ENCODE assay signal across 17 cellular contexts in genomic region chr6:119345114-119345513, GRCh38. TPM values are rescaled to one million over a fixed set of nuclear protein-coding genes. Genes with fewer than 3 reads are reported as not detected.
DNase-seq lines count a peak whose midpoint lies in the region; ATAC-seq lines count a peak whose summit lies in the region.
"Had no signal": no experiment of that assay in that cellular context is flagged by ENCODE, and none has a peak within 500 bp of the region (broad histone marks: within the 10 kb centered on the region; RNA-seq: fewer than 3 reads in every experiment).

No MANE protein-coding gene starts in this region.

- no peaks in the 10 kb centered on the region for H3K9me3 Mint-ChIP-seq in activated T-cell treated with anti-CD3 and anti-CD28 coated beads, Interleukin-2, amount 50 U/mL, for 24 hours
- no peaks in the 10 kb centered on the region for H3K9me3 Mint-ChIP-seq in activated T-helper 17 cell treated with anti-CD3 and anti-CD28 coated beads, Interleukin-2, amount 50 U/mL, for 72 hours
- H3K9me3 Mint-ChIP-seq in immature natural killer cell = peaks cover 0 to 3% (median 0%) of the 10 kb centered on the region in 6 donors
- H3K9me3 Mint-ChIP-seq in stimulated activated naive CD8-positive, alpha-beta T cell treated with anti-CD3 and anti-CD28 coated beads, Interleukin-15, amount 100 ng/mL, for 72 hours = no peaks in the 10 kb centered on the region

- no peak overlapping the region for H2AFZ ChIP-seq in Karpas-422 (ENCODE audit: low read length)

- no peak overlapping the region for H3K27ac Mint-ChIP-seq in activated T-cell treated with anti-CD3 and anti-CD28 coated beads, Interleukin-2, amount 50 U/mL, for 24 hours
- H3K27ac Mint-ChIP-seq in activated T-helper 17 cell treated with anti-CD3 and anti-CD28 coated beads, Interleukin-2, amount 50 U/mL, for 72 hours = peak overlapping the region; percentile 9
- peak overlapping the region; percentile 5 to 95 (median 80) for H3K27ac Mint-ChIP-seq in immature natural killer cell
- no peak overlapping the region for H3K27ac Mint-ChIP-seq in stimulated activated naive CD8-positive, alpha-beta T cell treated with anti-CD3 and anti-CD28 coated beads, Interleukin-15, amount 100 ng/mL, for 72 hours

- peaks cover 74% of the 10 kb centered on the region for H3K36me3 Mint-ChIP-seq in activated T-cell treated with anti-CD3 and anti-CD28 coated beads, Interleukin-2, amount 50 U/mL, for 24 hours (ENCODE audit: low read depth)
- H3K36me3 Mint-ChIP-seq in activated T-helper 17 cell treated with anti-CD3 and anti-CD28 coated beads, Interleukin-2, amount 50 U/mL, for 72 hours (ENCODE audit: low read depth) = peaks cover 68% of the 10 kb centered on the region
- H3K36me3 Mint-ChIP-seq in immature natural killer cell = peaks cover 0 to 4% (median 0%) of the 10 kb centered on the region in 3 donors

- peak overlapping the region; percentile 90 for H3K4me3 Mint-ChIP-seq in activated T-cell treated with anti-CD3 and anti-CD28 coated beads, Interleukin-2, amount 50 U/mL, for 24 hours
- H3K4me3 Mint-ChIP-seq in activated T-helper 17 cell treated with anti-CD3 and anti-CD28 coated beads, Interleukin-2, amount 50 U/mL, for 72 hours = peak overlapping the region; percentile 89
- H3K4me3 Mint-ChIP-seq in immature natural killer cell = peak overlapping the region; percentile 95 to 99 (median 98)
- peak overlapping the region; percentile 2 to 57 for H3K4me3 Mint-ChIP-seq in stimulated activated naive CD8-positive, alpha-beta T cell treated with anti-CD3 and anti-CD28 coated beads, Interleukin-15, amount 100 ng/mL, for 72 hours

- H3K27me3 Mint-ChIP-seq in activated T-cell treated with anti-CD3 and anti-CD28 coated beads, Interleukin-2, amount 50 U/mL, for 24 hours = no peaks in the 10 kb centered on the region
- no peaks in the 10 kb centered on the region for H3K27me3 Mint-ChIP-seq in activated T-helper 17 cell treated with anti-CD3 and anti-CD28 coated beads, Interleukin-2, amount 50 U/mL, for 72 hours
- peaks cover 2 to 13% (median 5%) of the 10 kb centered on the region in 3 donors for H3K27me3 Mint-ChIP-seq in immature natural killer cell (ENCODE audit: low read depth in 3 of 3)
- H3K27me3 Mint-ChIP-seq in stimulated activated naive CD8-positive, alpha-beta T cell treated with anti-CD3 and anti-CD28 coated beads, Interleukin-15, amount 100 ng/mL, for 72 hours = no peaks in the 10 kb centered on the region

- peaks cover 25% of the 10 kb centered on the region for H3K4me1 ChIP-seq in Karpas-422 (ENCODE audit: low read length)

- no peak for ATAC-seq in activated T-helper 17 cell treated with anti-CD3 and anti-CD28 coated beads, Interleukin-2, amount 50 U/mL, for 72 hours (replicated peaks)
- ATAC-seq in stimulated activated naive CD8-positive, alpha-beta T cell treated with anti-CD3 and anti-CD28 coated beads, Interleukin-15, amount 100 ng/mL, for 72 hours = no peak
- no peak for ATAC-seq in HG02763 (IDR thresholded peaks at IDR 0.05; ENCODE audit: unreplicated experiment)
- ATAC-seq: left ventricle myocardium superior had no signal

- H3K79me2 ChIP-seq in Karpas-422 (ENCODE audit: low read length) = no peaks in the 10 kb centered on the region

- no peak overlapping the region for H3K4me2 ChIP-seq in Karpas-422 (ENCODE audit: low read depth, low read length, poor library complexity, severe bottlenecking)

- H3K9me3 ChIP-seq in Karpas-422 (ENCODE audit: low read length) = no peaks in the 10 kb centered on the region
- H3K9me3 ChIP-seq: sigmoid colon had no signal

- H3K4me1 Mint-ChIP-seq in activated T-cell treated with anti-CD3 and anti-CD28 coated beads, Interleukin-2, amount 50 U/mL, for 24 hours (ENCODE audit: low read depth) = peaks cover 70% of the 10 kb centered on the region
- peaks cover 49% of the 10 kb centered on the region for H3K4me1 Mint-ChIP-seq in activated T-helper 17 cell treated with anti-CD3 and anti-CD28 coated beads, Interleukin-2, amount 50 U/mL, for 72 hours
- peaks cover 77 to 83% of the 10 kb centered on the region in 2 donors for H3K4me1 Mint-ChIP-seq in immature natural killer cell
- peaks cover 58% of the 10 kb centered on the region for H3K4me1 Mint-ChIP-seq in stimulated activated naive CD8-positive, alpha-beta T cell treated with anti-CD3 and anti-CD28 coated beads, Interleukin-15, amount 100 ng/mL, for 72 hours

- no peaks in the 10 kb centered on the region for H3K27me3 ChIP-seq in Karpas-422 (ENCODE audit: low read length)
- H3K27me3 ChIP-seq: sigmoid colon had no signal

- H3K36me3 ChIP-seq in Karpas-422 (ENCODE audit: insufficient read depth, low read length) = no peaks in the 10 kb centered on the region
- H3K36me3 ChIP-seq: sigmoid colon, WERI-Rb-1 had no signal

- DNase-seq in activated T-cell treated with anti-CD3 and anti-CD28 coated beads, Interleukin-2, amount 50 U/mL, for 24 hours = no peak
- no peak for DNase-seq in activated T-cell treated with anti-CD3 and anti-CD28 coated beads, Interleukin-2, amount 50 U/mL, for 48 hours
- DNase-seq in immature natural killer cell = no peak
- DNase-seq in stimulated activated naive CD8-positive, alpha-beta T cell treated with anti-CD3 and anti-CD28 coated beads, Interleukin-15, amount 100 ng/mL, for 72 hours = no peak
- no peak for DNase-seq in Karpas-422
- no peak for DNase-seq in NCI-H226
- DNase-seq: activated CD8-positive, alpha-beta memory T cell treated with anti-CD3 and anti-CD28 coated beads, Interleukin-2, amount 50 U/mL, for 48 hours; dermis blood vessel endothelial cell; DMS 273 treated with DMSO at 0.1 percent for 48 hours; left ventricle myocardium superior; NCI-H1048; sigmoid colon; stimulated activated CD4-positive, alpha-beta T cell treated with anti-CD3 and anti-CD28 coated beads, Interleukin-4, amount 100 ng/mL, for 4 hours; WERI-Rb-1 had no signal

- H3K27ac ChIP-seq in Karpas-422 (ENCODE audit: low read length) = no peak overlapping the region
- H3K27ac ChIP-seq: SK-N-MC, WERI-Rb-1 had no signal

- H4K20me1 ChIP-seq in Karpas-422 (ENCODE audit: insufficient read depth, low read depth, low read length) = no peaks in the 10 kb centered on the region

- no peak overlapping the region for H3K9ac ChIP-seq in Karpas-422 (ENCODE audit: low read length)

- no peaks in the 10 kb centered on the region for H3K9me2 ChIP-seq in Karpas-422 (replicated peaks; ENCODE audit: insufficient read depth, low read length)

- no peak overlapping the region for H3K4me3 ChIP-seq in Karpas-422 (ENCODE audit: low read length)
- H3K4me3 ChIP-seq: SK-N-MC had no signal

RNA-seq across cellular contexts. Expression of gene MAN1A1, which starts 4.4 kb away (rescaled TPM):
- total RNA-seq in activated T-helper 17 cell treated with anti-CD3 and anti-CD28 coated beads, Interleukin-2, amount 50 U/mL, for 72 hours = 10 to 100 TPM; 19.1 to 23.6 TPM
- 10 to 100 TPM; 33.9 to 64.9 (median 56.7) TPM for polyA plus RNA-seq in immature natural killer cell
- total RNA-seq in Karpas-422 (2014; rRNA removed; shearing (Covaris generic); ENCODE audit: low replicate concordance) = 0.43 and 0.48 TPM in 2 replicates

Comparison
In these comparisons a context has a peak if more than half of its experiments do, and no peak if none do; other contexts are left out.
1. H3K27ac Mint-ChIP-seq: peak in activated T-helper 17 cell treated with anti-CD3 and anti-CD28 coated beads, Interleukin-2, amount 50 U/mL, for 72 hours (single experiment) and immature natural killer cell (6 of 6); none in activated T-cell treated with anti-CD3 and anti-CD28 coated beads, Interleukin-2, amount 50 U/mL, for 24 hours (single experiment) and stimulated activated naive CD8-positive, alpha-beta T cell treated with anti-CD3 and anti-CD28 coated beads, Interleukin-15, amount 100 ng/mL, for 72 hours (0 of 2).
2. H3K4me3 Mint-ChIP-seq: peak in every context shown above with its lines; median percentile 98 in immature natural killer cell; 90 in activated T-cell treated with anti-CD3 and anti-CD28 coated beads, Interleukin-2, amount 50 U/mL, for 24 hours; 89 in activated T-helper 17 cell treated with anti-CD3 and anti-CD28 coated beads, Interleukin-2, amount 50 U/mL, for 72 hours; 30 in stimulated activated naive CD8-positive, alpha-beta T cell treated with anti-CD3 and anti-CD28 coated beads, Interleukin-15, amount 100 ng/mL, for 72 hours.
3. RNA of gene MAN1A1, which starts 4.4 kb away (total RNA-seq): 19.1 to 23.6 TPM in activated T-helper 17 cell treated with anti-CD3 and anti-CD28 coated beads, Interleukin-2, amount 50 U/mL, for 72 hours; 0.43 to 0.48 TPM in Karpas-422; every median in the first group is over 10 times any median in the second.